8 cellular contexts compared by ENCODE assay signal in genomic region chr12:104462931-104463339, GRCh38.
DNase-seq lines count a peak whose midpoint lies in the region; ATAC-seq and TF ChIP-seq lines count a peak whose summit lies in the region.

No MANE protein-coding gene starts in this region.

- DNase-seq in activated gamma-delta T cell treated with Interleukin-2 at 50 U/mL for 16 hours, result peak; percentile 42
- DNase-seq in activated gamma-delta T cell (lab: John Stamatoyannopoulos, UW), result no peak
- no peak for DNase-seq in activated T-cell treated with anti-CD3 and anti-CD28 coated beads, Interleukin-2, amount 50 U/mL, for 24 hours
- DNase-seq in nephron progenitor cell, result no peak
- DNase-seq in COR-L47 (lab: John Stamatoyannopoulos, UW), result no peak
- DNase-seq in NCI-H2107 (lab: John Stamatoyannopoulos, UW), result no peak

- H3K4me1 Mint-ChIP-seq in activated T-cell treated with anti-CD3 and anti-CD28 coated beads, Interleukin-2, amount 50 U/mL, for 24 hours (ENCODE audit: low read depth), result peaks cover 84% of the 10 kb centered on the region
- peaks cover 39% of the 10 kb centered on the region for H3K4me1 Mint-ChIP-seq in nephron progenitor cell

- H3K27me3 Mint-ChIP-seq in activated T-cell treated with anti-CD3 and anti-CD28 coated beads, Interleukin-2, amount 50 U/mL, for 24 hours, result no peaks in the 10 kb centered on the region
- peaks cover 3% of the 10 kb centered on the region for H3K27me3 Mint-ChIP-seq in nephron progenitor cell (ENCODE audit: low read depth, poor library complexity)

- peaks cover 30% of the 10 kb centered on the region for H3K36me3 Mint-ChIP-seq in activated T-cell treated with anti-CD3 and anti-CD28 coated beads, Interleukin-2, amount 50 U/mL, for 24 hours (ENCODE audit: low read depth)
- peaks cover 24% of the 10 kb centered on the region for H3K36me3 Mint-ChIP-seq in nephron progenitor cell (ENCODE audit: low read depth)

- H3K9me3 Mint-ChIP-seq in activated T-cell treated with anti-CD3 and anti-CD28 coated beads, Interleukin-2, amount 50 U/mL, for 24 hours, result peaks cover 2% of the 10 kb centered on the region
- H3K9me3 Mint-ChIP-seq in nephron progenitor cell, result no peaks in the 10 kb centered on the region

- TF ChIP-seq CTCF in nephron progenitor cell (IDR thresholded peaks at IDR 0.05), result no peak

- H3K4me3 Mint-ChIP-seq in activated T-cell treated with anti-CD3 and anti-CD28 coated beads, Interleukin-2, amount 50 U/mL, for 24 hours, result peak overlapping the region; percentile 67
- no peak overlapping the region for H3K4me3 Mint-ChIP-seq in nephron progenitor cell

- peak; percentile 50 for ATAC-seq in HG03439 (IDR thresholded peaks at IDR 0.05; ENCODE audit: unreplicated experiment)
- no peak for ATAC-seq in SK-N-SH treated with all-trans-retinoic acid at 6 μM for 48 hours

- H3K27ac Mint-ChIP-seq in activated T-cell treated with anti-CD3 and anti-CD28 coated beads, Interleukin-2, amount 50 U/mL, for 24 hours, result peak overlapping the region; percentile 93
- peak overlapping the region; percentile 41 for H3K27ac Mint-ChIP-seq in nephron progenitor cell

TF ChIP-seq in SK-N-SH treated with all-trans-retinoic acid at 6 μM for 48 hours, 23 proteins besides CTCF, POLR2A, EP300 and RAD21:
- TF ChIP-seq PATZ1 (CRISPR knock-in tag; IDR thresholded peaks at IDR 0.05; ENCODE audit: borderline replicate concordance), result no peak
- TF ChIP-seq GLIS3 (CRISPR knock-in tag; IDR thresholded peaks at IDR 0.05), result no peak
- TF ChIP-seq ZNF70 (CRISPR knock-in tag; IDR thresholded peaks at IDR 0.05), result no peak
- TF ChIP-seq ZNF8 (CRISPR knock-in tag; IDR thresholded peaks at IDR 0.05), result no peak
- TF ChIP-seq TOX (CRISPR knock-in tag; IDR thresholded peaks at IDR 0.05; ENCODE audit: borderline replicate concordance), result no peak
- no peak for TF ChIP-seq ZFP3 (CRISPR knock-in tag; IDR thresholded peaks at IDR 0.05)
- no peak for TF ChIP-seq PPARA (CRISPR knock-in tag; IDR thresholded peaks at IDR 0.05; ENCODE audit: borderline replicate concordance)
- TF ChIP-seq ESRRG (CRISPR knock-in tag; IDR thresholded peaks at IDR 0.05), result no peak
